13 cellular contexts compared by ENCODE assay signal in the genomic region with DNA sequence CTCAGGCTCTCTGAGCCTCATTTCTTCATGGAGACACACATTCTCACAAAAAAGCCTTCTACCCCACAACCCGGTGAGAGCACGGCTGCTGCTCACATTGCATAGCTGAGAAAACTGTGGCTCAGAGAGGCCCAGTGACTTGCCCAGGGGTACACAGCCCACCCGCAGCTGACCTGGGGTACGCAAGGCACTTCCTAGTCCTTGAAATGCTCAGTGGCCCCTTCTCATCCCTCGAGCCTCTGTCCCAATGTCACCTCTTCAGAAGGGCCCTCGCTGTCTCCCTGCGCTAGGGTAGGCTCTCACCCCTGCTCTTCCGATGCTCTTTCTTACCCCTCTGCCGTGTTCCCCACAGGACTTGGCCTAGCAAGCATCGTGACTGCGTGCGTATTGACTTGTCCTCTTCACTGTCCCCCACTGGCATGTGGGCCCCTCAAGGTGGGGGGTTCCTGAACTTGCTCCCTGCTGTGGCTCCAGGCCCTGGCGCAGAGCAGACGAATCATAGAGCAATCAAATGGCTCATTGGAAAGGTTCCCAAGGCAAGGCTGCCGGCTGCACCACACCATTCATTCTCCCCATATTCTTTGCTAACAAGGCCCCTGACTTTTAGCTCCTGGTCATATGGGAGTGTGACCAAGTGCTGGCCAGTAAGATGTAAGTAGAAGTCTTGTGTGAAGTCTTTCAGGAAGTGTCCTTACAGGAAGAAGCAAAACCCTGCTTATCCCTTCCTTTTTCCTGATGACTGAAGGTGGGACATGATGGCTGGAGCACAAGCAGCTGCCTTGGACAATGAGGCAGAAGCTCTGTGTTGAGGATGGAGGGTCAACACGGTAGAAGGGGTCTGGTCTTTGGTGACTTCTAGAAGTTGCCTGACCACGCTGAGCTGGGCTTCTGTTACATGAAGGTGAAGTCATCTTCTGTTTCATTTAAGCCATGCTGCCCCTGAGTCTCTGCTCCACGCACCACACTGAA. TPM values are rescaled to one million over a fixed set of nuclear protein-coding genes. Genes with fewer than 3 reads are reported as not detected.
DNase-seq lines count a peak whose midpoint lies in the region; ATAC-seq and TF ChIP-seq lines count a peak whose summit lies in the region.
"Had no signal": no experiment of that assay in that cellular context is flagged by ENCODE, and none has a peak within 500 bp of the region (broad histone marks: within the 10 kb centered on the region; RNA-seq: fewer than 3 reads in every experiment).

No MANE protein-coding gene starts in this region.

- TF ChIP-seq POLR2A in erythroblast (IDR thresholded peaks at IDR 0.05; ENCODE audit: low read length): no peak

- DNase-seq in PC-3 (no peak), colonic mucosa (no peak), tibial artery (no peak), erythroblast (lab: John Stamatoyannopoulos, UW) (no peak)
- DNase-seq in activated CD8-positive, alpha-beta memory T cell treated with anti-CD3 and anti-CD28 coated beads, Interleukin-2, amount 50 U/mL, for 48 hours: no peak
- DNase-seq: activated CD4-positive, alpha-beta memory T cell treated with anti-CD3 and anti-CD28 coated beads for 36 hours; body of pancreas; kidney glomerular epithelial cell; SHP77 treated with DMSO at 0.1 percent for 48 hours had no signal

- H3K36me3 ChIP-seq in PC-3 (ENCODE audit: low read depth, low read length) (no peaks in the 10 kb centered on the region), colonic mucosa (no peaks in the 10 kb centered on the region), muscle layer of duodenum (ENCODE audit: control insufficient read depth in 1 of 2, insufficient read depth in 2 of 2, low read length in 2 of 2) (no peaks in the 10 kb centered on the region), tibial artery (no peaks in the 10 kb centered on the region)
- H3K36me3 ChIP-seq: neutrophil had no signal

- H3K27me3 ChIP-seq in PC-3 (ENCODE audit: low read length): peaks cover 62% of the 10 kb centered on the region
- no peaks in the 10 kb centered on the region for H3K27me3 ChIP-seq in colonic mucosa
- no peaks in the 10 kb centered on the region for H3K27me3 ChIP-seq in muscle layer of duodenum (ENCODE audit: low read depth, low read length)
- peaks cover 0 to 14% of the 10 kb centered on the region in 2 donors for H3K27me3 ChIP-seq in tibial artery

- H3K4me3 ChIP-seq in PC-3 (ENCODE audit: low read length) (no peak overlapping the region), colonic mucosa (no peak overlapping the region), muscle layer of duodenum (ENCODE audit: low read depth in 1 of 2, low read length in 2 of 2) (peak overlapping the region in 1 of 2 donors; percentile 38), tibial artery (no peak overlapping the region)
- H3K4me3 ChIP-seq: body of pancreas had no signal

- H3K9ac ChIP-seq in PC-3 (ENCODE audit: low read length) (no peak overlapping the region), colonic mucosa (ENCODE audit: low read depth in 2 of 2, low read length in 2 of 2) (no peak overlapping the region)

- no peak for ATAC-seq in PC-3
- no peak for ATAC-seq in GM19324 (IDR thresholded peaks at IDR 0.05; ENCODE audit: low FRiP score, unreplicated experiment)
- no peak for ATAC-seq in HG03460 (IDR thresholded peaks at IDR 0.05; ENCODE audit: unreplicated experiment)
- ATAC-seq: body of pancreas had no signal

- TF ChIP-seq CTCF in PC-3 (conservative IDR thresholded peaks at IDR 0.05; ENCODE audit: low read depth, low read length) (0 out of 2 replicates have a peak, but pooled peaks have one; percentile 7), colonic mucosa (IDR thresholded peaks at IDR 0.05) (no peak), tibial artery (IDR thresholded peaks at IDR 0.05) (no peak)

- H2AFZ ChIP-seq in PC-3 (ENCODE audit: low read length): no peak overlapping the region

- no peak overlapping the region for H3K4me2 ChIP-seq in PC-3 (ENCODE audit: low read length)

- POLR2A ChIA-PET in PC-3 (lab: Charles Lee; ENCODE audit: unreplicated experiment): interaction anchor here (0.7 kb wide), 1 partner anchor 74 kb away, joined by 11 read pairs; no protein-coding TSS in a partner anchor

- no peaks in the 10 kb centered on the region for H3K9me2 ChIP-seq in PC-3 (replicated peaks; ENCODE audit: low read length)

- H3K9me3 ChIP-seq in PC-3 (ENCODE audit: low read length) (no peaks in the 10 kb centered on the region), colonic mucosa (no peaks in the 10 kb centered on the region), muscle layer of duodenum (ENCODE audit: control insufficient read depth in 1 of 2, low read length in 2 of 2) (peaks cover 5 to 7% of the 10 kb centered on the region in 2 donors), tibial artery (peaks cover 0 to 10% (median 0%) of the 10 kb centered on the region in 3 donors)
- H3K9me3 ChIP-seq: body of pancreas, neutrophil had no signal

- CTCF ChIA-PET in PC-3 (lab: Charles Lee): no interaction called here

- no peaks in the 10 kb centered on the region for H3K79me2 ChIP-seq in PC-3 (ENCODE audit: low read length)

- no peak overlapping the region for H3K27ac ChIP-seq in PC-3 (ENCODE audit: low read length)
- H3K27ac ChIP-seq in colonic mucosa: peak overlapping the region; percentile 36
- peak overlapping the region; percentile 32 for H3K27ac ChIP-seq in muscle layer of duodenum (ENCODE audit: low read length)
- peak overlapping the region; percentile 87 to 95 for H3K27ac ChIP-seq in tibial artery
- H3K27ac ChIP-seq: neutrophil had no signal

- no TSS peak for BruUV-seq in PC-3 (replicated peaks; lab: Mats Ljungman, UMichigan)

- H3K4me1 ChIP-seq in PC-3 (ENCODE audit: insufficient read depth, low read length) (peaks cover 10% of the 10 kb centered on the region), colonic mucosa (peaks cover 5% of the 10 kb centered on the region), muscle layer of duodenum (ENCODE audit: control insufficient read depth in 1 of 2, insufficient read depth in 2 of 2, low read length in 2 of 2) (peaks cover 12 to 58% of the 10 kb centered on the region in 2 donors), tibial artery (peaks cover 0 to 73% (median 29%) of the 10 kb centered on the region in 4 donors)

- no peaks in the 10 kb centered on the region for H3F3A ChIP-seq in PC-3 (ENCODE audit: low read length, unreplicated experiment)

- intact Hi-C loops in PC-3 (cut with micrococcal nuclease): no loop called here
- intact Hi-C loops in colonic mucosa (cut with DNase I): no loop called here
- intact Hi-C loops in tibial artery (cut with DNase I; ENCODE audit: low total_unique reads): loop anchor here (5.0 to 10.0 kb wide), 2 partner anchors 196 to 561 kb away; no protein-coding TSS in a partner anchor

- no peaks in the 10 kb centered on the region for H4K20me1 ChIP-seq in PC-3 (ENCODE audit: low read length)

RNA-seq across cellular contexts. Expression of a gene that starts 22.7 kb away (rescaled TPM):
- total RNA-seq in PC-3 (2014; rRNA removed) (not detected in 2 replicates), colonic mucosa (100 to 1,000 TPM; 272 TPM)
- total RNA-seq: activated CD4-positive, alpha-beta memory T cell treated with anti-CD3 and anti-CD28 coated beads for 36 hours had no signal

RNA-seq across cellular contexts. Expression of a gene that starts 36.7 kb away (rescaled TPM):
- 0.12 TPM in 1 of 2 replicates, not detected in the other for total RNA-seq in PC-3 (2014; rRNA removed)
- 1 to 10 TPM; 2.7 to 3.4 TPM for total RNA-seq in colonic mucosa

RNA-seq across cellular contexts. Expression of a gene that starts 58.6 kb away (rescaled TPM):
- not detected in 2 replicates for total RNA-seq in PC-3 (2014; rRNA removed)
- under 1 TPM in 1 of 2 donors, not detected in 1; 0.47 TPM for total RNA-seq in colonic mucosa
- total RNA-seq: activated CD4-positive, alpha-beta memory T cell treated with anti-CD3 and anti-CD28 coated beads for 36 hours; body of pancreas had no signal

Comparison
In these comparisons a context has a peak if more than half of its experiments do, and no peak if none do; other contexts are left out.
1. RNA of a gene that starts 22.7 kb away (total RNA-seq): 272 TPM in colonic mucosa; not detected in PC-3; every median in the first group is over 100 times any median in the second.